Comparison of ENCODE assay signal across 1 cellular context in genomic region chr6:5053864-5054426, GRCh38.
TF ChIP-seq lines count a peak whose summit lies in the region.

No MANE protein-coding gene starts in this region.

TF ChIP-seq in endothelial cell of umbilical vein, 7 proteins besides CTCF, POLR2A, EP300 and RAD21:
- no peak for TF ChIP-seq MAX (IDR thresholded peaks at IDR 0.05; ENCODE audit: insufficient read depth, insufficient read length)
- TF ChIP-seq POLR2AphosphoS5 (IDR thresholded peaks at IDR 0.05; ENCODE audit: insufficient read depth, low read depth, low read length), result no peak
- no peak for TF ChIP-seq MYC (IDR thresholded peaks at IDR 0.05; ENCODE audit: low read depth, low read length)
- TF ChIP-seq EZH2 (IDR thresholded peaks at IDR 0.05; ENCODE audit: borderline replicate concordance, low read depth, low read length, severe bottlenecking), result no peak
- TF ChIP-seq FOS (IDR thresholded peaks at IDR 0.05; ENCODE audit: borderline replicate concordance, insufficient read depth, low read length), result no peak
- TF ChIP-seq JUN (IDR thresholded peaks at IDR 0.05; ENCODE audit: borderline replicate concordance, insufficient read depth, insufficient read length, low read depth), result no peak
- TF ChIP-seq GATA2 (IDR thresholded peaks at IDR 0.05; ENCODE audit: insufficient read depth, insufficient read length, low read depth, low read length), result no peak
TF ChIP-seq in endothelial cell of umbilical vein: peak in this region for 0.
